Comparison of ENCODE assay signal across 1 cellular context in the genomic region with DNA sequence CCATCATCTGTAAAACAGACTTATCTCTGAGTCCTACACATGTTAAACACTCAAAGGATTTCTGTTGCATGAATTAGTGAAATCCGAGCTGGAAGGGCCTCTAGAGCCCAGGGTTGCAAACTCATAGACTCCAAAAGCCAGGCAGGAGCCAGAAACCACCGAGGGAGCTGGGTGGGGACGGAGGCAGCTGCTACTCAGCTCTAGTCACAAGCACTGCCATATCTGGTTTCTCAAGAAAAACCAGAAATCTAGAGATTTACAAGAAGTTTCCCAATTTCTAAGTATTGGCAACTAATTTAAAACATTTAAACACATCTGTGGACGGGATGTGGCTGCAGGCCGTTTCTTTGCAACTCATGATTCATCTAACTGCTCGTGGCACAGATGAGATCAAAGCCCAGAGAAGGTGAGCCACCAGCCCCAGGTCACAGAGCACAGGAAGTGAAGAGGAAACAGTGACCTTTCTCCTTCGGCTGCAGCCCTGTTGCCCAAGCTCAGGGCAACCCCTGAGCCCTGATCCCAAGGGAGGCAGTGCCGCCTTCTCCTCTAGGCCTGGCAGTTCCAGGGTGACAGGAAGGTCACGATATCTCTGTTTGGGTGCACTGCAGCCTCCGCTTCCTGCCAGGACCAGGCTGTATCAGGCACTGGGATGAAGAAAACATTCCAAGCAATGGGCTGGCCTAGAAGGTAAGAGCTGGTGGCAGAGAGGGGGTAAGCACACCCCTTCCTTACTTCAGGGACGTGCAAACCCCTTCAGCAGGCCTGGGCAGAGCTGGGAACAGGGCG.
TF ChIP-seq lines count a peak whose summit lies in the region.

No MANE protein-coding gene starts in this region.

TF ChIP-seq in HepG2, 621 proteins besides CTCF, POLR2A, EP300 and RAD21 (continued from another document and continues in another):
- TF ChIP-seq, protein P1, sequence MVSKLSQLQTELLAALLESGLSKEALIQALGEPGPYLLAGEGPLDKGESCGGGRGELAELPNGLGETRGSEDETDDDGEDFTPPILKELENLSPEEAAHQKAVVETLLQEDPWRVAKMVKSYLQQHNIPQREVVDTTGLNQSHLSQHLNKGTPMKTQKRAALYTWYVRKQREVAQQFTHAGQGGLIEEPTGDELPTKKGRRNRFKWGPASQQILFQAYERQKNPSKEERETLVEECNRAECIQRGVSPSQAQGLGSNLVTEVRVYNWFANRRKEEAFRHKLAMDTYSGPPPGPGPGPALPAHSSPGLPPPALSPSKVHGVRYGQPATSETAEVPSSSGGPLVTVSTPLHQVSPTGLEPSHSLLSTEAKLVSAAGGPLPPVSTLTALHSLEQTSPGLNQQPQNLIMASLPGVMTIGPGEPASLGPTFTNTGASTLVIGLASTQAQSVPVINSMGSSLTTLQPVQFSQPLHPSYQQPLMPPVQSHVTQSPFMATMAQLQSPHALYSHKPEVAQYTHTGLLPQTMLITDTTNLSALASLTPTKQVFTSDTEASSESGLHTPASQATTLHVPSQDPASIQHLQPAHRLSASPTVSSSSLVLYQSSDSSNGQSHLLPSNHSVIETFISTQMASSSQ (IDR thresholded peaks at IDR 0.05; ENCODE audit: low read depth) = no peak
- TF ChIP-seq, protein P1 (CRISPR knock-in tag; IDR thresholded peaks at IDR 0.05; ENCODE audit: borderline replicate concordance) = no peak
- TF ChIP-seq ZNF576 (CRISPR knock-in tag; IDR thresholded peaks at IDR 0.05) (0 out of 2 replicates have a peak, but pooled peaks have one; percentile 50), ZBTB33 (CRISPR knock-in tag; IDR thresholded peaks at IDR 0.05) (no peak), ERF (CRISPR knock-in tag; IDR thresholded peaks at IDR 0.05) (peak; percentile 68; the same call in 1 of the 2 replicates), MXD3 (CRISPR knock-in tag; IDR thresholded peaks at IDR 0.05) (no peak), TARDBP (CRISPR knock-in tag; IDR thresholded peaks at IDR 0.05) (peak; percentile 47; the same call in 1 of the 2 replicates), ZMYM3 (CRISPR knock-in tag; IDR thresholded peaks at IDR 0.05) (peak; percentile 98), KDM5B (CRISPR knock-in tag; IDR thresholded peaks at IDR 0.05; ENCODE audit: borderline replicate concordance) (peak; percentile 47; the same call in 1 of the 2 replicates), ZSCAN31 (CRISPR knock-in tag; IDR thresholded peaks at IDR 0.05; ENCODE audit: low read depth) (0 out of 2 replicates have a peak, but pooled peaks have one; percentile 41), CEBPB (IDR thresholded peaks at IDR 0.05; ENCODE audit: borderline replicate concordance, low read depth, low read length) (peak; percentile 62; the same call in 1 of the 2 replicates), ZNF564 (CRISPR knock-in tag; IDR thresholded peaks at IDR 0.05) (no peak), GMEB1 (CRISPR knock-in tag; IDR thresholded peaks at IDR 0.05; ENCODE audit: borderline replicate concordance) (peak; percentile 17; the same call in 1 of the 2 replicates), ZNF33B (CRISPR knock-in tag; IDR thresholded peaks at IDR 0.05) (0 out of 2 replicates have a peak, but pooled peaks have one; percentile 61), ZMYM2 (CRISPR knock-in tag; IDR thresholded peaks at IDR 0.05) (peak; percentile 91), ZNF598 (CRISPR knock-in tag; IDR thresholded peaks at IDR 0.05; ENCODE audit: borderline replicate concordance) (peak; percentile 85), ZNF280D (CRISPR knock-in tag; IDR thresholded peaks at IDR 0.05) (0 out of 2 replicates have a peak, but pooled peaks have one; percentile 19), ARNT (IDR thresholded peaks at IDR 0.05) (no peak), TFDP2 (CRISPR knock-in tag; IDR thresholded peaks at IDR 0.05) (peak; percentile 29; the same call in 1 of the 2 replicates), ZBTB38 (CRISPR knock-in tag; IDR thresholded peaks at IDR 0.05) (no peak), ZNF552 (CRISPR knock-in tag; IDR thresholded peaks at IDR 0.05; ENCODE audit: borderline replicate concordance) (peak; percentile 32; the same call in 1 of the 2 replicates), ATF1 (CRISPR knock-in tag; IDR thresholded peaks at IDR 0.05) (no peak), SKI (IDR thresholded peaks at IDR 0.05; ENCODE audit: partially characterized antibody) (no peak), CBX5 (CRISPR knock-in tag; IDR thresholded peaks at IDR 0.05; ENCODE audit: borderline replicate concordance) (peak; percentile 65; the same call in 1 of the 2 replicates), RCOR2 (CRISPR knock-in tag; IDR thresholded peaks at IDR 0.05) (peak; percentile 92), ASH2L (IDR thresholded peaks at IDR 0.05; ENCODE audit: insufficient read length, low read depth, low read length) (no peak)
- TF ChIP-seq, protein P2, sequence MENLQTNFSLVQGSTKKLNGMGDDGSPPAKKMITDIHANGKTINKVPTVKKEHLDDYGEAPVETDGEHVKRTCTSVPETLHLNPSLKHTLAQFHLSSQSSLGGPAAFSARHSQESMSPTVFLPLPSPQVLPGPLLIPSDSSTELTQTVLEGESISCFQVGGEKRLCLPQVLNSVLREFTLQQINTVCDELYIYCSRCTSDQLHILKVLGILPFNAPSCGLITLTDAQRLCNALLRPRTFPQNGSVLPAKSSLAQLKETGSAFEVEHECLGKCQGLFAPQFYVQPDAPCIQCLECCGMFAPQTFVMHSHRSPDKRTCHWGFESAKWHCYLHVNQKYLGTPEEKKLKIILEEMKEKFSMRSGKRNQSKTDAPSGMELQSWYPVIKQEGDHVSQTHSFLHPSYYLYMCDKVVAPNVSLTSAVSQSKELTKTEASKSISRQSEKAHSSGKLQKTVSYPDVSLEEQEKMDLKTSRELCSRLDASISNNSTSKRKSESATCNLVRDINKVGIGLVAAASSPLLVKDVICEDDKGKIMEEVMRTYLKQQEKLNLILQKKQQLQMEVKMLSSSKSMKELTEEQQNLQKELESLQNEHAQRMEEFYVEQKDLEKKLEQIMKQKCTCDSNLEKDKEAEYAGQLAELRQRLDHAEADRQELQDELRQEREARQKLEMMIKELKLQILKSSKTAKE (CRISPR knock-in tag; IDR thresholded peaks at IDR 0.05; ENCODE audit: borderline replicate concordance) = peak; percentile 16; the same call in 1 of the 2 replicates
- TF ChIP-seq, protein P3, sequence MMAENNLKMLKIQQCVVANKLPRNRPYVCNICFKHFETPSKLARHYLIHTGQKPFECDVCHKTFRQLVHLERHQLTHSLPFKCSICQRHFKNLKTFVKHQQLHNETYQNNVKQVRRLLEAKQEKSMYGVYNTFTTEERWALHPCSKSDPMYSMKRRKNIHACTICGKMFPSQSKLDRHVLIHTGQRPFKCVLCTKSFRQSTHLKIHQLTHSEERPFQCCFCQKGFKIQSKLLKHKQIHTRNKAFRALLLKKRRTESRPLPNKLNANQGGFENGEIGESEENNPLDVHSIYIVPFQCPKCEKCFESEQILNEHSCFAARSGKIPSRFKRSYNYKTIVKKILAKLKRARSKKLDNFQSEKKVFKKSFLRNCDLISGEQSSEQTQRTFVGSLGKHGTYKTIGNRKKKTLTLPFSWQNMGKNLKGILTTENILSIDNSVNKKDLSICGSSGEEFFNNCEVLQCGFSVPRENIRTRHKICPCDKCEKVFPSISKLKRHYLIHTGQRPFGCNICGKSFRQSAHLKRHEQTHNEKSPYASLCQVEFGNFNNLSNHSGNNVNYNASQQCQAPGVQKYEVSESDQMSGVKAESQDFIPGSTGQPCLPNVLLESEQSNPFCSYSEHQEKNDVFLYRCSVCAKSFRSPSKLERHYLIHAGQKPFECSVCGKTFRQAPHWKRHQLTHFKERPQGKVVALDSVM (CRISPR knock-in tag; IDR thresholded peaks at IDR 0.05) = peak; percentile 57
- TF ChIP-seq, protein P4, sequence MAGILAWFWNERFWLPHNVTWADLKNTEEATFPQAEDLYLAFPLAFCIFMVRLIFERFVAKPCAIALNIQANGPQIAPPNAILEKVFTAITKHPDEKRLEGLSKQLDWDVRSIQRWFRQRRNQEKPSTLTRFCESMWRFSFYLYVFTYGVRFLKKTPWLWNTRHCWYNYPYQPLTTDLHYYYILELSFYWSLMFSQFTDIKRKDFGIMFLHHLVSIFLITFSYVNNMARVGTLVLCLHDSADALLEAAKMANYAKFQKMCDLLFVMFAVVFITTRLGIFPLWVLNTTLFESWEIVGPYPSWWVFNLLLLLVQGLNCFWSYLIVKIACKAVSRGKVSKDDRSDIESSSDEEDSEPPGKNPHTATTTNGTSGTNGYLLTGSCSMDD (CRISPR knock-in tag; IDR thresholded peaks at IDR 0.05) = no peak
- TF ChIP-seq, protein P5, sequence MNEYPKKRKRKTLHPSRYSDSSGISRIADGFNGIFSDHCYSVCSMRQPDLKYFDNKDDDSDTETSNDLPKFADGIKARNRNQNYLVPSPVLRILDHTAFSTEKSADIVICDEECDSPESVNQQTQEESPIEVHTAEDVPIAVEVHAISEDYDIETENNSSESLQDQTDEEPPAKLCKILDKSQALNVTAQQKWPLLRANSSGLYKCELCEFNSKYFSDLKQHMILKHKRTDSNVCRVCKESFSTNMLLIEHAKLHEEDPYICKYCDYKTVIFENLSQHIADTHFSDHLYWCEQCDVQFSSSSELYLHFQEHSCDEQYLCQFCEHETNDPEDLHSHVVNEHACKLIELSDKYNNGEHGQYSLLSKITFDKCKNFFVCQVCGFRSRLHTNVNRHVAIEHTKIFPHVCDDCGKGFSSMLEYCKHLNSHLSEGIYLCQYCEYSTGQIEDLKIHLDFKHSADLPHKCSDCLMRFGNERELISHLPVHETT (CRISPR knock-in tag; conservative IDR thresholded peaks at IDR 0.05) = no peak
